In genomic region chr7:46776790-46777189, GRCh38 we compare ENCODE assay signal across 12 cellular contexts.
DNase-seq lines count a peak whose midpoint lies in the region; ATAC-seq and TF ChIP-seq lines count a peak whose summit lies in the region.
"Had no signal": no experiment of that assay in that cellular context is flagged by ENCODE, and none has a peak within 500 bp of the region (broad histone marks: within the 10 kb centered on the region; RNA-seq: fewer than 3 reads in every experiment).

No MANE protein-coding gene starts in this region.

- H3K4me1 ChIP-seq in right atrium auricular region: peaks cover 0 to 25% of the 10 kb centered on the region in 2 donors
- H3K4me1 ChIP-seq: HAP-1 had no signal

- H3K9me3 ChIP-seq in right atrium auricular region: no peaks in the 10 kb centered on the region
- H3K9me3 ChIP-seq: HAP-1, neutrophil had no signal

- peak; percentile 44 to 62 for TF ChIP-seq CTCF in right atrium auricular region (IDR thresholded peaks at IDR 0.05)
- TF ChIP-seq CTCF in fibroblast of pulmonary artery (IDR thresholded peaks at IDR 0.05; ENCODE audit: low read length, missing control alignments): peak; percentile 73

- H3K36me3 ChIP-seq in right atrium auricular region: no peaks in the 10 kb centered on the region
- H3K36me3 ChIP-seq: HAP-1, neutrophil had no signal

- H3K27ac ChIP-seq in right atrium auricular region: no peak overlapping the region
- H3K27ac ChIP-seq: neutrophil had no signal

- H3K27me3 ChIP-seq in right atrium auricular region: no peaks in the 10 kb centered on the region
- H3K27me3 ChIP-seq: neutrophil had no signal

- intact Hi-C loops in Right ventricle myocardium inferior (cut with DNase I): loop anchor here (2.0 to 10.0 kb wide), 5 partner anchors 58 to 478 kb away; no protein-coding TSS in a partner anchor

- ATAC-seq in Right ventricle myocardium inferior (no peak), GM19035 (IDR thresholded peaks at IDR 0.05; ENCODE audit: unreplicated experiment) (no peak), GM21717 (IDR thresholded peaks at IDR 0.05; ENCODE audit: unreplicated experiment) (no peak)

- H3K4me3 ChIP-seq in right atrium auricular region (no peak overlapping the region), fibroblast of pulmonary artery (replicated peaks; ENCODE audit: low read depth, low read length) (no peak overlapping the region)
- H3K4me3 ChIP-seq: HAP-1 had no signal

- DNase-seq in right atrium auricular region (ENCODE audit: low spot score) (no peak), Right ventricle myocardium inferior (ENCODE audit: missing footprints) (no peak), RPMI7951 (ENCODE audit: low read depth) (peak; percentile 57), fibroblast of pulmonary artery (ENCODE audit: low read depth) (peak; percentile 67), epidermal melanocyte (ENCODE audit: insufficient read length, low spot score) (no peak)
- DNase-seq in activated CD8-positive, alpha-beta memory T cell treated with anti-CD3 and anti-CD28 coated beads for 24 hours: no peak
- DNase-seq: NCI-H2029; stimulated activated naive CD4-positive, alpha-beta T cell treated with Interleukin-2 at 50 U/mL for 16 hours had no signal

Comparison
In these comparisons a context has a peak if more than half of its experiments do, and no peak if none do; other contexts are left out.
1. DNase-seq: peak in RPMI7951 (single experiment) and fibroblast of pulmonary artery (single experiment); none in right atrium auricular region (single experiment), Right ventricle myocardium inferior (single experiment), epidermal melanocyte (single experiment) and activated CD8-positive, alpha-beta memory T cell treated with anti-CD3 and anti-CD28 coated beads for 24 hours (single experiment).